12 cellular contexts compared by ENCODE assay signal in genomic region chr2:1855150-1855549, GRCh38.
DNase-seq lines count a peak whose midpoint lies in the region; ATAC-seq, FAIRE-seq and TF ChIP-seq lines count a peak whose summit lies in the region.
"Had no signal": no experiment of that assay in that cellular context is flagged by ENCODE, and none has a peak within 500 bp of the region (broad histone marks: within the 10 kb centered on the region; RNA-seq: fewer than 3 reads in every experiment).

No MANE protein-coding gene starts in this region.

- H3K9me3 Mint-ChIP-seq in stimulated activated effector memory CD8-positive, alpha-beta T cell treated with anti-CD3 and anti-CD28 coated beads, Interleukin-12 subunit alpha, Interleukin-12 subunit beta, amount 100 ng/mL, for 72 hours, result no peaks in the 10 kb centered on the region
- H3K9me3 Mint-ChIP-seq: naive B cell had no signal

- H3K27ac Mint-ChIP-seq in stimulated activated effector memory CD8-positive, alpha-beta T cell treated with anti-CD3 and anti-CD28 coated beads, Interleukin-12 subunit alpha, Interleukin-12 subunit beta, amount 100 ng/mL, for 72 hours, result no peak overlapping the region

- H3K27ac ChIP-seq in HUES6 (ENCODE audit: low read depth, low read length) (no peak overlapping the region), small intestine (ENCODE audit: low read depth in 1 of 2, low read length in 1 of 2) (no peak overlapping the region)

- no peak for FAIRE-seq in small intestine (lab: Jason Lieb, UNC)
- FAIRE-seq: GM19239, TTC549 had no signal

- no peaks in the 10 kb centered on the region for H3K36me3 Mint-ChIP-seq in stimulated activated effector memory CD8-positive, alpha-beta T cell treated with anti-CD3 and anti-CD28 coated beads, Interleukin-12 subunit alpha, Interleukin-12 subunit beta, amount 100 ng/mL, for 72 hours
- H3K36me3 Mint-ChIP-seq: naive B cell had no signal

- H3K9ac ChIP-seq in HUES6 (ENCODE audit: low read length) (no peak overlapping the region), NT2/D1 (ENCODE audit: insufficient read length, low read depth) (no peak overlapping the region)

- peak; percentile 54 for DNase-seq in NT2/D1 (ENCODE audit: low read depth, low spot score)
- DNase-seq in fibroblast of the aortic adventitia (ENCODE audit: low read depth), result no peak
- DNase-seq in posterior vena cava (ENCODE audit: low spot score), result peak; percentile 40
- DNase-seq in small intestine, result no peak
- DNase-seq in epidermal melanocyte (ENCODE audit: insufficient read length, low spot score), result no peak
- no peak for DNase-seq in NCI-H345 (lab: John Stamatoyannopoulos, UW)
- DNase-seq in stimulated activated effector memory CD8-positive, alpha-beta T cell treated with anti-CD3 and anti-CD28 coated beads, Interleukin-12 subunit alpha, Interleukin-12 subunit beta, amount 100 ng/mL, for 72 hours (ENCODE audit: low spot score in 2 of 2), result no peak
- DNase-seq: activated gamma-delta T cell treated with Interleukin-2 at 50 U/mL for 16 hours had no signal

- no peaks in the 10 kb centered on the region for H3K36me3 ChIP-seq in HUES6 (ENCODE audit: control insufficient read depth, insufficient read depth, low read length)
- H3K36me3 ChIP-seq in NT2/D1 (ENCODE audit: insufficient read depth, insufficient read length, low read length), result no peaks in the 10 kb centered on the region
- no peaks in the 10 kb centered on the region for H3K36me3 ChIP-seq in small intestine (ENCODE audit: control insufficient read depth in 2 of 2, insufficient read depth in 2 of 2, low read length in 2 of 2)

- peak overlapping the region; percentile 55 for H3K4me3 ChIP-seq in HUES6 (ENCODE audit: low read depth, low read length)
- peak overlapping the region; percentile 39 for H3K4me3 ChIP-seq in NT2/D1 (ENCODE audit: insufficient read length, low read depth)
- H3K4me3 ChIP-seq in fibroblast of the aortic adventitia (ENCODE audit: low read depth, low read length), result peak overlapping the region; percentile 38
- H3K4me3 ChIP-seq in small intestine (ENCODE audit: low read depth in 1 of 2, low read length in 2 of 2), result no peak overlapping the region

- H3K4me1 ChIP-seq in HUES6 (ENCODE audit: control insufficient read depth, insufficient read depth, low read length) (0 out of 2 replicates have a peak, but pooled peaks cover 8% of the 10 kb centered on the region), NT2/D1 (ENCODE audit: insufficient read depth, insufficient read length) (no peaks in the 10 kb centered on the region), small intestine (ENCODE audit: control insufficient read depth in 2 of 2, insufficient read depth in 1 of 2, low read depth in 1 of 2, low read length in 1 of 2) (no peaks in the 10 kb centered on the region)

- WGBS in small intestine, 3 donors, result 38 to 48% (median 40%) methylated on average over 15 of the region's 15 CpGs

- H3K9me3 ChIP-seq in HUES6 (ENCODE audit: control insufficient read depth, insufficient read depth, low read depth, low read length), result no peaks in the 10 kb centered on the region
- H3K9me3 ChIP-seq in NT2/D1 (ENCODE audit: insufficient read depth, low read length), result no peaks in the 10 kb centered on the region
- no peaks in the 10 kb centered on the region for H3K9me3 ChIP-seq in small intestine (ENCODE audit: control insufficient read depth, low read depth)

- ATAC-seq in stimulated activated effector memory CD8-positive, alpha-beta T cell treated with anti-CD3 and anti-CD28 coated beads, Interleukin-12 subunit alpha, Interleukin-12 subunit beta, amount 100 ng/mL, for 72 hours, result no peak

- intact Hi-C loops in posterior vena cava (cut with DNase I), result no loop called here

- no peaks in the 10 kb centered on the region for H3K4me1 Mint-ChIP-seq in stimulated activated effector memory CD8-positive, alpha-beta T cell treated with anti-CD3 and anti-CD28 coated beads, Interleukin-12 subunit alpha, Interleukin-12 subunit beta, amount 100 ng/mL, for 72 hours

- no peak overlapping the region for H3K4me3 Mint-ChIP-seq in stimulated activated effector memory CD8-positive, alpha-beta T cell treated with anti-CD3 and anti-CD28 coated beads, Interleukin-12 subunit alpha, Interleukin-12 subunit beta, amount 100 ng/mL, for 72 hours

- H3K27me3 ChIP-seq in HUES6 (ENCODE audit: control insufficient read depth, insufficient read depth, low read length), result peaks cover 5% of the 10 kb centered on the region; the same call in 1 of the 2 replicates
- H3K27me3 ChIP-seq in NT2/D1 (ENCODE audit: insufficient read depth, insufficient read length), result no peaks in the 10 kb centered on the region
- H3K27me3 ChIP-seq in small intestine (ENCODE audit: control insufficient read depth in 2 of 2, insufficient read depth in 2 of 2, low read length in 2 of 2), result peaks cover 0 to 10% of the 10 kb centered on the region in 2 donors

- no peak for TF ChIP-seq CTCF in fibroblast of the aortic adventitia (IDR thresholded peaks at IDR 0.05; ENCODE audit: insufficient read depth, low read length)

Comparison
In these comparisons a context has a peak if more than half of its experiments do, and no peak if none do; other contexts are left out.
1. H3K4me3 ChIP-seq: peak in HUES6 (single experiment), NT2/D1 (single experiment) and fibroblast of the aortic adventitia (single experiment); none in small intestine (0 of 2).
2. DNase-seq: peak in NT2/D1 (single experiment) and posterior vena cava (single experiment); none in fibroblast of the aortic adventitia (single experiment), small intestine (single experiment), epidermal melanocyte (single experiment), NCI-H345 (single experiment) and stimulated activated effector memory CD8-positive, alpha-beta T cell treated with anti-CD3 and anti-CD28 coated beads, Interleukin-12 subunit alpha, Interleukin-12 subunit beta, amount 100 ng/mL, for 72 hours (0 of 2).